ENCODE assay signal across 27 cellular contexts in genomic region chr3:85397434-85397833, GRCh38.
"Had no signal": no experiment of that assay in that cellular context is flagged by ENCODE, and none has a peak within 500 bp of the region (broad histone marks: within the 10 kb centered on the region; RNA-seq: fewer than 3 reads in every experiment).

No MANE protein-coding gene starts in this region.

- FAIRE-seq: urothelium cell line had no signal

- H3K27ac ChIP-seq: stomach, suprapubic skin, testis, thoracic aorta, thyroid gland, tibial artery, tibial nerve, transverse colon, upper lobe of left lung, upper lobe of right lung, uterus, vagina had no signal

- ATAC-seq: stimulated activated effector memory CD8-positive, alpha-beta T cell treated with anti-CD3 and anti-CD28 coated beads, Interleukin-12 subunit alpha, Interleukin-12 subunit beta, amount 100 ng/mL, for 72 hours; stimulated activated memory B cell treated with anti-CD40 and anti-IgM and Interleukin-4, amounts not matched to agents 10 μg/mL and 1 μg/mL and 100 μg/mL, for 72 hours; stimulated activated naive B cell treated with anti-CD40 and anti-IgM and Interleukin-4, amounts not matched to agents 10 μg/mL and 1 μg/mL and 100 μg/mL, for 72 hours; stimulated activated naive CD8-positive, alpha-beta T cell treated with anti-CD3 and anti-CD28 coated beads, Interleukin-15, amount 100 ng/mL, for 72 hours; stimulated activated naive CD8-positive, alpha-beta T cell treated with anti-CD3 and anti-CD28 coated beads, Interleukin-15, Interleukin-2, amounts not matched to agents 100 U/mL and 50 U/mL, for 24 hours; upper lobe of right lung had no signal

- H3K4me1 ChIP-seq: stomach, suprapubic skin, testis, thyroid gland, tibial artery, tibial nerve, transverse colon, upper lobe of left lung, upper lobe of right lung, uterus, vagina had no signal

- H3K4me3 ChIP-seq: stomach, suprapubic skin, testis, thoracic aorta, thyroid gland, tibial artery, tibial nerve, transverse colon, upper lobe of left lung, upper lobe of right lung, uterus, vagina had no signal

- H3K27me3 ChIP-seq: stomach, suprapubic skin, testis, thyroid gland, tibial artery, tibial nerve, transverse colon, upper lobe of left lung, upper lobe of right lung, uterus, vagina had no signal

- H3K36me3 ChIP-seq: stomach, suprapubic skin, thoracic aorta, thyroid gland, tibial artery, tibial nerve, transverse colon, upper lobe of left lung, upper lobe of right lung, uterus, vagina had no signal

- DNase-seq: stimulated activated CD4-positive, alpha-beta T cell treated with anti-CD3 and anti-CD28 coated beads, Interleukin-2, amount 100 ng/mL, for 48 hours; stimulated activated CD4-positive, alpha-beta T cell treated with anti-CD3 and anti-CD28 coated beads, Interleukin-4, amount 100 ng/mL, for 1 hour; stimulated activated CD4-positive, alpha-beta T cell treated with anti-CD3 and anti-CD28 coated beads, Interleukin-4, amount 100 ng/mL, for 24 hours; stimulated activated CD4-positive, alpha-beta T cell treated with anti-CD3 and anti-CD28 coated beads, Interleukin-4, amount 100 ng/mL, for 4 hours; stimulated activated CD8-positive, alpha-beta memory T cell treated with anti-CD3 and anti-CD28 coated beads, Interleukin-4, amount 100 ng/mL, for 48 hours; stimulated activated naive B cell treated with anti-CD40 and anti-IgM and Interleukin-4, amounts not matched to agents 10 μg/mL and 1 μg/mL and 100 μg/mL, for 72 hours; stimulated activated naive CD4-positive, alpha-beta T cell; stimulated activated naive CD4-positive, alpha-beta T cell treated with Interleukin-2 at 50 U/mL for 16 hours; stimulated activated naive CD8-positive, alpha-beta T cell treated with anti-CD3 and anti-CD28 coated beads, Interleukin-15, amount 100 ng/mL, for 72 hours; stimulated activated naive CD8-positive, alpha-beta T cell treated with anti-CD3 and anti-CD28 coated beads, Interleukin-15, Interleukin-2, amounts not matched to agents 100 U/mL and 50 U/mL, for 24 hours; stomach; substantia nigra; testis; thyroid gland; tibial artery; transverse colon; trophoblast cell; upper lobe of left lung; upper lobe of right lung; uterus had no signal

- H3K9me3 ChIP-seq: suprapubic skin, testis, thoracic aorta, thyroid gland, tibial artery, tibial nerve, transverse colon, upper lobe of left lung, upper lobe of right lung, uterus, vagina had no signal
